ENCODE assay signal across 16 cellular contexts in the genomic region with DNA sequence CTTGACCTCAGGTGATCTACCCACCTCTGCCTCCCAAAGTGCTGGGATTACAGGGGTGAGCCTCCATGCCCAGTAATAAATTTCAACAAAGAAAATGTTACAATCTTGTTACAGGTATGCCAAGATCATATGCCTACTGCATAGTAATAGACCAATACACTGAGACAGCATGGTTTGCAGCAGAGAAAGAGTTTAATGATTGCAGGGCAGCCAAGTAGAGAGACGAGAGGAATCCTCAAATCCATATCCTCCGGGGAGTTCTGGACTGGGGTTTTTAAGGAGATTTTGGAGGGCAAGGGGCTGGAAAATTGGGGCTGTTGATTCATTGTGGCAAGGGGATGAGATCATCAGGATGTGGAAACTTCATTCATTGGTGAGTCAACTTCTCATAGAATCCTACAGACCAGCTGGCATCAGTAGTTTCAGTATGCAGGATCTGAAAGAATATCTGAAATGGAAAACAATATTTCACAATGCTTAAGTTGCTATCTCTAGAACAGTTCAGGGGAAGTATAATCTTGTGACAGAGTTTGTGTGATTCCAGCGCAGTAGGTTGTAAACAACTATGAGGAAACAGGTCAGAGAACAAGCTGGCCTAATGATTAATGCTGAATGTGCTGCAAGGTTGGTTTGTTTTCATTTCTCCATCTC. TPM values are rescaled to one million over a fixed set of nuclear protein-coding genes. Genes with fewer than 3 reads are reported as not detected.
DNase-seq lines count a peak whose midpoint lies in the region; ATAC-seq and TF ChIP-seq lines count a peak whose summit lies in the region.
"Had no signal": no experiment of that assay in that cellular context is flagged by ENCODE, and none has a peak within 500 bp of the region (broad histone marks: within the 10 kb centered on the region; RNA-seq: fewer than 3 reads in every experiment).

No MANE protein-coding gene starts in this region.

- peaks cover 26% of the 10 kb centered on the region for H3K9me3 Mint-ChIP-seq in progenitor cell of endocrine pancreas (ENCODE audit: low read depth)

- peaks cover 19% of the 10 kb centered on the region for H3K27me3 ChIP-seq in neutrophil

- H3K36me3 ChIP-seq in neutrophil = no peaks in the 10 kb centered on the region

- H3K4me3 Mint-ChIP-seq in progenitor cell of endocrine pancreas (ENCODE audit: low read depth) = no peak overlapping the region
- H3K4me3 Mint-ChIP-seq: activated CD4-positive, alpha-beta T cell treated with anti-CD3 and anti-CD28 coated beads for 36 hours; activated naive CD8-positive, alpha-beta T cell; memory B cell; stimulated activated naive B cell treated with anti-CD40 and anti-IgM and Interleukin-4, amounts not matched to agents 10 μg/mL and 1 μg/mL and 100 μg/mL, for 72 hours had no signal

- DNase-seq in EL (peak; percentile 78), OCI-M1 (lab: John Stamatoyannopoulos, UW) (peak; percentile 11), epithelial cell of proximal tubule (ENCODE audit: low read depth) (peak; percentile 56), GM19238 (ENCODE audit: insufficient read length, low spot score) (no peak), GOT3 (lab: John Stamatoyannopoulos, UW) (no peak), progenitor cell of endocrine pancreas (ENCODE audit: low spot score, unreplicated experiment) (no peak)
- DNase-seq: activated CD4-positive, alpha-beta T cell treated with anti-CD3 and anti-CD28 coated beads for 36 hours; DMS153; NCI-H2029; stimulated activated CD4-positive, alpha-beta T cell treated with anti-CD3 and anti-CD28 coated beads, Interleukin-12 subunit alpha, Interleukin-12 subunit beta, amount 100 ng/mL, for 4 hours; stimulated activated naive B cell treated with anti-CD40 and anti-IgM and Interleukin-4, amounts not matched to agents 10 μg/mL and 1 μg/mL and 100 μg/mL, for 72 hours had no signal

- H3K27me3 Mint-ChIP-seq in progenitor cell of endocrine pancreas = no peaks in the 10 kb centered on the region

- no peak overlapping the region for H3K4me3 ChIP-seq in epithelial cell of proximal tubule (ENCODE audit: low read depth, low read length)
- H3K4me3 ChIP-seq in neutrophil (ENCODE audit: low read depth in 1 of 2, low read length in 1 of 2) = no peak overlapping the region

- H3K27ac ChIP-seq in neutrophil = peak overlapping the region; percentile 87

- H3K36me3 Mint-ChIP-seq in progenitor cell of endocrine pancreas (ENCODE audit: insufficient read depth) = peaks cover 8% of the 10 kb centered on the region

- peaks cover 19 to 28% of the 10 kb centered on the region in 2 experiments for H3K4me1 ChIP-seq in neutrophil (ENCODE audit: control insufficient read depth in 1 of 2, insufficient read depth in 1 of 2, low read depth in 1 of 2, low read length in 1 of 2)

- no peaks in the 10 kb centered on the region for H3K9me3 ChIP-seq in neutrophil

- TF ChIP-seq CTCF in epithelial cell of proximal tubule (conservative IDR thresholded peaks at IDR 0.05; ENCODE audit: low read depth, low read length) (no peak), neutrophil (IDR thresholded peaks at IDR 0.05) (no peak), progenitor cell of endocrine pancreas (IDR thresholded peaks at IDR 0.05; ENCODE audit: unreplicated experiment) (no peak)

- H3K4me1 Mint-ChIP-seq in progenitor cell of endocrine pancreas (ENCODE audit: low read depth) = no peaks in the 10 kb centered on the region
- H3K4me1 Mint-ChIP-seq: activated CD4-positive, alpha-beta T cell treated with anti-CD3 and anti-CD28 coated beads for 36 hours; memory B cell; stimulated activated naive B cell treated with anti-CD40 and anti-IgM and Interleukin-4, amounts not matched to agents 10 μg/mL and 1 μg/mL and 100 μg/mL, for 72 hours had no signal

- no peak for ATAC-seq in GM21786 (IDR thresholded peaks at IDR 0.05; ENCODE audit: unreplicated experiment)
- ATAC-seq: activated CD4-positive, alpha-beta T cell treated with anti-CD3 and anti-CD28 coated beads for 36 hours; Panc1; stimulated activated naive B cell treated with anti-CD40 and anti-IgM and Interleukin-4, amounts not matched to agents 10 μg/mL and 1 μg/mL and 100 μg/mL, for 72 hours had no signal

- no peak overlapping the region for H3K27ac Mint-ChIP-seq in progenitor cell of endocrine pancreas
- H3K27ac Mint-ChIP-seq: activated CD4-positive, alpha-beta T cell treated with anti-CD3 and anti-CD28 coated beads for 36 hours; activated naive CD8-positive, alpha-beta T cell; memory B cell; stimulated activated naive B cell treated with anti-CD40 and anti-IgM and Interleukin-4, amounts not matched to agents 10 μg/mL and 1 μg/mL and 100 μg/mL, for 72 hours had no signal

RNA-seq across cellular contexts. Expression of a gene that starts 14.8 kb away (rescaled TPM):
- total RNA-seq in epithelial cell of proximal tubule (11.1 and 25.4 TPM in 2 replicates), progenitor cell of endocrine pancreas (24.5 and 25.2 TPM in 2 replicates)

Comparison
In these comparisons a context has a peak if more than half of its experiments do, and no peak if none do; other contexts are left out.
1. DNase-seq: peak in EL (single experiment), OCI-M1 (single experiment) and epithelial cell of proximal tubule (single experiment); none in GM19238 (single experiment), GOT3 (single experiment) and progenitor cell of endocrine pancreas (single experiment).